Comparison of ENCODE assay signal across 10 cellular contexts in the genomic region with DNA sequence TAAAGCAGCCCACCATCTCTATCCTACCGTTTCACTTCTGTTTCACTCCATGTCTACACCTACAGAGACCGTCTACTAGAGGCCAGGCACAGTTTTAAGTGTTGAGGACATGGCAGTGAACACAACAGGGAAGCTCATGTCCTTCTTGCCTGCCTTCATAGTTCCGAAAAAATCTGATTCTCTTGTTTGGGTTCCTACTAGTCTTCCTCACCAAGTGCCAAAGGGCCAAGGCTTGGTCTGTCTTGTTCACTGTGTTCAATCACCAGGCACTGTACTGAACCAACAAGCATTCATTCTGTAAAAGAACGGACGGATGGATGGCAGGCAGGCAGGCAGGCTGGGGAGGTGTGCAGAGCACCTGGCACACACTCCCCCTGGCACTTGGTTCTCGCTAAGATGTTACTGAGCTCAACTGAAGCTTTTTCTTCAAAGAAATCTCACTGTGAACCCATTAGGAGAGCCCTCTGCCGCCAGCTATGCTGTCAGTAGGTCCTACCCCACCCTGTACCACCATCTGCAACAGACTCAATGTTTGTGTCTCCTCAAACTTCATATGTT. TPM values are rescaled to one million over a fixed set of nuclear protein-coding genes. Genes with fewer than 3 reads are reported as not detected.
A peak's percentile ranks its signal among the peaks of the same experiment; 100 is the strongest.
DNase-seq lines count a peak whose midpoint lies in the region; ATAC-seq and TF ChIP-seq lines count a peak whose summit lies in the region.
"Had no signal": no experiment of that assay in that cellular context is flagged by ENCODE, and none has a peak within 500 bp of the region (broad histone marks: within the 10 kb centered on the region; RNA-seq: fewer than 3 reads in every experiment).

No MANE protein-coding gene starts in this region.

- CTCF ChIA-PET in HEK293 (lab: Yijun Ruan, JAX): interaction anchor here (1.0 kb wide), 1 partner anchor 24 kb away, joined by 3 read pairs; no protein-coding TSS in a partner anchor

- H3K9me3 Mint-ChIP-seq in naive B cell: no peaks in the 10 kb centered on the region

- H3K27ac ChIP-seq in ACC112 (ENCODE audit: low read depth, low read length) (no peak overlapping the region), HEK293 (ENCODE audit: extremely low read depth, low read depth, low read length) (no peak overlapping the region), breast epithelium (peak overlapping the region; percentile 16 to 84)

- H3K4me3 Mint-ChIP-seq in naive B cell: peak overlapping the region; percentile 92 to 95 (median 94)

- H3K27me3 Mint-ChIP-seq in naive B cell: no peaks in the 10 kb centered on the region

- H2AFZ ChIP-seq in ACC112 (ENCODE audit: low read length, unreplicated experiment): no peak overlapping the region

- H3K79me2 ChIP-seq in ACC112 (ENCODE audit: control insufficient read depth, insufficient read depth, low read length, unreplicated experiment): peaks cover 68% of the 10 kb centered on the region

- no peak for TF ChIP-seq POLR2A in breast epithelium (IDR thresholded peaks at IDR 0.05)

- ATAC-seq in naive B cell (ENCODE audit: low read depth in 2 of 2): no peak
- ATAC-seq in HG03354 (IDR thresholded peaks at IDR 0.05; ENCODE audit: poor library complexity, severe bottlenecking, unreplicated experiment): no peak
- ATAC-seq in GM19035 (IDR thresholded peaks at IDR 0.05; ENCODE audit: unreplicated experiment): no peak
- ATAC-seq in GM18502 (IDR thresholded peaks at IDR 0.05; ENCODE audit: poor library complexity, unreplicated experiment): no peak

- DNase-seq in breast epithelium (ENCODE audit: low spot score in 2 of 2) (no peak), naive B cell (no peak)
- no peak for DNase-seq in stimulated activated CD8-positive, alpha-beta memory T cell treated with anti-CD3 and anti-CD28 coated beads, Interleukin-4, amount 100 ng/mL, for 48 hours
- DNase-seq: activated CD8-positive, alpha-beta memory T cell treated with anti-CD3 and anti-CD28 coated beads for 24 hours; NCI-H748 treated with DMSO at 0.1 percent for 48 hours had no signal

- H3K36me3 ChIP-seq in ACC112 (ENCODE audit: insufficient read depth, low read length) (no peaks in the 10 kb centered on the region), HEK293 (ENCODE audit: control insufficient read depth in 2 of 2, insufficient read depth in 1 of 2, low read length in 2 of 2) (peaks cover 0 to 41% of the 10 kb centered on the region in 2 experiments; a peak in 1 of 3 replicates), breast epithelium (no peaks in the 10 kb centered on the region)

- H3K4me1 Mint-ChIP-seq in naive B cell: peaks cover 66 to 83% (median 75%) of the 10 kb centered on the region in 3 donors

- H3K27ac Mint-ChIP-seq in naive B cell: peak overlapping the region; percentile 52 to 94 (median 82)

- intact Hi-C loops in breast epithelium (cut with DNase I; ENCODE audit: low total_unique reads): no loop called here

- H3K9me3 ChIP-seq in HEK293 (ENCODE audit: control insufficient read depth, insufficient read depth, low read depth, low read length) (no peaks in the 10 kb centered on the region), breast epithelium (no peaks in the 10 kb centered on the region)

- TF ChIP-seq CTCF in HEK293 (tag by site-specific recombination; IDR thresholded peaks at IDR 0.05): no peak
- no peak for TF ChIP-seq CTCF in breast epithelium (IDR thresholded peaks at IDR 0.05)

- H3K36me3 Mint-ChIP-seq in naive B cell: no peaks in the 10 kb centered on the region

- H3K4me3 ChIP-seq in ACC112 (ENCODE audit: low read depth, low read length) (peak overlapping the region; percentile 85), HEK293 (ENCODE audit: low read depth, low read length) (no peak overlapping the region), breast epithelium (peak overlapping the region; percentile 72 to 94 (median 73))

- H3K4me1 ChIP-seq in ACC112 (ENCODE audit: control insufficient read depth, insufficient read depth, low read length, unreplicated experiment) (peaks cover 54% of the 10 kb centered on the region), HEK293 (ENCODE audit: control insufficient read depth, insufficient read depth, low read length) (peaks cover 7% of the 10 kb centered on the region), breast epithelium (peaks cover 19 to 46% of the 10 kb centered on the region in 2 donors)

- no peaks in the 10 kb centered on the region for H3K27me3 ChIP-seq in ACC112 (ENCODE audit: insufficient read depth, low read length)
- H3K27me3 ChIP-seq in breast epithelium: no peaks in the 10 kb centered on the region

- POLR2A ChIA-PET in HEK293 (lab: Yijun Ruan, JAX): no interaction called here

TF ChIP-seq in HEK293, 187 proteins besides CTCF, POLR2A, EP300 and RAD21:
- TF ChIP-seq ZNF626 (tag by site-specific recombination; IDR thresholded peaks at IDR 0.05) (no peak), ZNF677 (tag by site-specific recombination; IDR thresholded peaks at IDR 0.05) (peak; percentile 90)
TF ChIP-seq in HEK293: peak in this region for 1.

RNA-seq across cellular contexts. Expression of a gene that starts 2.5 kb away (rescaled TPM):
- total RNA-seq in breast epithelium: 10 to 100 TPM; 50.3 to 88.5 (median 52.8) TPM
- 10 to 100 TPM; 10.1 to 22.6 (median 15.6) TPM for polyA plus RNA-seq in naive B cell (ENCODE audit: low read depth in 6 of 6)

RNA-seq across cellular contexts. Expression of a gene that starts 4.6 kb away (rescaled TPM):
- 10 to 100 TPM; 20.0 to 35.3 (median 33.1) TPM for total RNA-seq in breast epithelium
- polyA plus RNA-seq in naive B cell (ENCODE audit: low read depth in 6 of 6): 10 to 100 TPM; 11.8 to 34.9 (median 18.7) TPM

Comparison
In these comparisons a context has a peak if more than half of its experiments do, and no peak if none do; other contexts are left out.
1. H3K27ac ChIP-seq: peak in breast epithelium (2 of 2); none in ACC112 (single experiment) and HEK293 (single experiment).